ENCODE assay signal across 1 cellular context in genomic region chrX:48465336-48465933, GRCh38.
TF ChIP-seq lines count a peak whose summit lies in the region.

No MANE protein-coding gene starts in this region.

TF ChIP-seq in GM12878, 131 proteins besides CTCF, POLR2A, EP300 and RAD21:
- TF ChIP-seq BCL3 (IDR thresholded peaks at IDR 0.05; ENCODE audit: borderline replicate concordance, insufficient read depth, low read depth, low read length, poor library complexity, severe bottlenecking), result peak; percentile 78
- TF ChIP-seq BCLAF1 (IDR thresholded peaks at IDR 0.05), result no peak
- no peak for TF ChIP-seq ZNF24 (IDR thresholded peaks at IDR 0.05)
